In genomic region chrX:104117753-104118152, GRCh38 we compare ENCODE assay signal across 22 cellular contexts. TPM values are rescaled to one million over a fixed set of nuclear protein-coding genes. Genes with fewer than 3 reads are reported as not detected.
A peak's percentile ranks its signal among the peaks of the same experiment; 100 is the strongest.
DNase-seq lines count a peak whose midpoint lies in the region; ATAC-seq and TF ChIP-seq lines count a peak whose summit lies in the region.
"Had no signal": no experiment of that assay in that cellular context is flagged by ENCODE, and none has a peak within 500 bp of the region (broad histone marks: within the 10 kb centered on the region; RNA-seq: fewer than 3 reads in every experiment).

No MANE protein-coding gene starts in this region.

- no peaks in the 10 kb centered on the region for H3K36me3 ChIP-seq in smooth muscle cell (ENCODE audit: low read depth)
- H3K36me3 ChIP-seq: SJCRH30 had no signal

- H3K9me3 ChIP-seq in smooth muscle cell (replicated peaks; ENCODE audit: low read depth) = no peaks in the 10 kb centered on the region
- H3K9me3 ChIP-seq: SJCRH30 had no signal

- no peaks in the 10 kb centered on the region for H3K9me3 Mint-ChIP-seq in activated CD8-positive, alpha-beta T cell treated with anti-CD3 and anti-CD28 coated beads for 36 hours
- no peaks in the 10 kb centered on the region for H3K9me3 Mint-ChIP-seq in activated CD8-positive, alpha-beta T cell treated with anti-CD3 and anti-CD28 coated beads, Interleukin-2, amount 10 ng/mL, durations not matched to agents 7 days and 5 days (ENCODE audit: insufficient read depth)
- no peaks in the 10 kb centered on the region for H3K9me3 Mint-ChIP-seq in activated T-helper 17 cell treated with anti-CD3 and anti-CD28 coated beads, Interleukin-2, amount 50 U/mL, for 72 hours
- H3K9me3 Mint-ChIP-seq in memory B cell (no peaks in the 10 kb centered on the region), progenitor cell of endocrine pancreas (ENCODE audit: low read depth) (peaks cover 10% of the 10 kb centered on the region)
- H3K9me3 Mint-ChIP-seq in stimulated activated naive CD8-positive, alpha-beta T cell treated with anti-CD3 and anti-CD28 coated beads, Interleukin-15, amount 100 ng/mL, for 72 hours = no peaks in the 10 kb centered on the region
- H3K9me3 Mint-ChIP-seq: IgD-negative memory B cell had no signal

- intact Hi-C loops in activated CD8-positive, alpha-beta T cell treated with anti-CD3 and anti-CD28 coated beads for 36 hours (cut with micrococcal nuclease) = no loop called here

- H3K4me1 Mint-ChIP-seq in activated CD8-positive, alpha-beta T cell treated with anti-CD3 and anti-CD28 coated beads for 36 hours (ENCODE audit: low read depth) = peaks cover 51% of the 10 kb centered on the region
- H3K4me1 Mint-ChIP-seq in activated CD8-positive, alpha-beta T cell treated with anti-CD3 and anti-CD28 coated beads, Interleukin-2, amount 10 ng/mL, durations not matched to agents 7 days and 5 days (ENCODE audit: low read depth) = peaks cover 29% of the 10 kb centered on the region
- H3K4me1 Mint-ChIP-seq in activated T-helper 17 cell treated with anti-CD3 and anti-CD28 coated beads, Interleukin-2, amount 50 U/mL, for 72 hours = peaks cover 11% of the 10 kb centered on the region
- H3K4me1 Mint-ChIP-seq in memory B cell (peaks cover 27% of the 10 kb centered on the region), progenitor cell of endocrine pancreas (ENCODE audit: low read depth) (peaks cover 1% of the 10 kb centered on the region)
- H3K4me1 Mint-ChIP-seq in stimulated activated naive CD8-positive, alpha-beta T cell treated with anti-CD3 and anti-CD28 coated beads, Interleukin-15, amount 100 ng/mL, for 72 hours = peaks cover 56% of the 10 kb centered on the region

- no peaks in the 10 kb centered on the region for H3K36me3 Mint-ChIP-seq in activated CD8-positive, alpha-beta T cell treated with anti-CD3 and anti-CD28 coated beads for 36 hours (ENCODE audit: low read depth)
- H3K36me3 Mint-ChIP-seq in activated CD8-positive, alpha-beta T cell treated with anti-CD3 and anti-CD28 coated beads, Interleukin-2, amount 10 ng/mL, durations not matched to agents 7 days and 5 days (ENCODE audit: low read depth) = no peaks in the 10 kb centered on the region
- H3K36me3 Mint-ChIP-seq in activated T-helper 17 cell treated with anti-CD3 and anti-CD28 coated beads, Interleukin-2, amount 50 U/mL, for 72 hours (ENCODE audit: low read depth) = no peaks in the 10 kb centered on the region
- H3K36me3 Mint-ChIP-seq in memory B cell (peaks cover 2% of the 10 kb centered on the region), progenitor cell of endocrine pancreas (ENCODE audit: insufficient read depth) (no peaks in the 10 kb centered on the region)
- H3K36me3 Mint-ChIP-seq: IgD-negative memory B cell had no signal

- no peak overlapping the region for H3K4me3 ChIP-seq in smooth muscle cell
- H3K4me3 ChIP-seq: GM23248, SJCRH30 had no signal

- H2AFZ ChIP-seq in smooth muscle cell (ENCODE audit: low read depth) = no peak overlapping the region
- H2AFZ ChIP-seq: GM23248 had no signal

- ATAC-seq in activated CD8-positive, alpha-beta T cell treated with anti-CD3 and anti-CD28 coated beads for 36 hours = peak; percentile 39
- ATAC-seq in activated CD8-positive, alpha-beta T cell treated with anti-CD3 and anti-CD28 coated beads, Interleukin-2, amount 10 ng/mL, durations not matched to agents 7 days and 5 days = no peak
- ATAC-seq in activated T-helper 17 cell treated with anti-CD3 and anti-CD28 coated beads, Interleukin-2, amount 50 U/mL, for 72 hours (replicated peaks) = peak; percentile 72
- no peak for ATAC-seq in memory B cell (ENCODE audit: low read depth)
- ATAC-seq in stimulated activated naive CD8-positive, alpha-beta T cell treated with anti-CD3 and anti-CD28 coated beads, Interleukin-15, amount 100 ng/mL, for 72 hours = peak; percentile 52

- H3K27ac Mint-ChIP-seq in activated CD8-positive, alpha-beta T cell treated with anti-CD3 and anti-CD28 coated beads for 36 hours = peak overlapping the region; percentile 41
- H3K27ac Mint-ChIP-seq in activated CD8-positive, alpha-beta T cell treated with anti-CD3 and anti-CD28 coated beads, Interleukin-2, amount 10 ng/mL, durations not matched to agents 7 days and 5 days = no peak overlapping the region
- peak overlapping the region; percentile 31 for H3K27ac Mint-ChIP-seq in activated T-helper 17 cell treated with anti-CD3 and anti-CD28 coated beads, Interleukin-2, amount 50 U/mL, for 72 hours
- H3K27ac Mint-ChIP-seq in memory B cell = peak overlapping the region; percentile 8
- peak overlapping the region; percentile 46 to 87 for H3K27ac Mint-ChIP-seq in stimulated activated naive CD8-positive, alpha-beta T cell treated with anti-CD3 and anti-CD28 coated beads, Interleukin-15, amount 100 ng/mL, for 72 hours
- no peak overlapping the region for H3K27ac Mint-ChIP-seq in progenitor cell of endocrine pancreas
- H3K27ac Mint-ChIP-seq: H9, IgD-negative memory B cell had no signal

- no peak overlapping the region for H3K4me2 ChIP-seq in smooth muscle cell

- H3K4me1 ChIP-seq in smooth muscle cell (ENCODE audit: low read depth) = no peaks in the 10 kb centered on the region
- H3K4me1 ChIP-seq: SJCRH30 had no signal

- H4K20me1 ChIP-seq in smooth muscle cell (ENCODE audit: low read depth) = no peaks in the 10 kb centered on the region

- POLR2A ChIA-PET in activated CD8-positive, alpha-beta T cell treated with anti-CD3 and anti-CD28 coated beads for 36 hours (lab: Charles Lee) = no interaction called here
- POLR2A ChIA-PET in activated CD8-positive, alpha-beta T cell treated with anti-CD3 and anti-CD28 coated beads, Interleukin-2, amount 10 ng/mL, durations not matched to agents 7 days and 5 days (lab: Charles Lee) = no interaction called here

- H3K27me3 ChIP-seq in smooth muscle cell (ENCODE audit: low read depth) = no peaks in the 10 kb centered on the region
- H3K27me3 ChIP-seq: SJCRH30 had no signal

- no peak for DNase-seq in activated CD8-positive, alpha-beta T cell treated with anti-CD3 and anti-CD28 coated beads for 36 hours
- DNase-seq in activated CD8-positive, alpha-beta T cell treated with anti-CD3 and anti-CD28 coated beads, Interleukin-2, amount 10 ng/mL, durations not matched to agents 7 days and 5 days = no peak
- DNase-seq in memory B cell (ENCODE audit: low spot score in 2 of 2) = no peak
- no peak for DNase-seq in stimulated activated naive CD8-positive, alpha-beta T cell treated with anti-CD3 and anti-CD28 coated beads, Interleukin-15, amount 100 ng/mL, for 72 hours
- no peak for DNase-seq in SKM-1 (lab: John Stamatoyannopoulos, UW; ENCODE audit: unreplicated experiment)
- no peak for DNase-seq in smooth muscle cell (lab: John Stamatoyannopoulos, UW; ENCODE audit: unreplicated experiment)
- DNase-seq in progenitor cell of endocrine pancreas (ENCODE audit: low spot score, unreplicated experiment) = no peak
- DNase-seq: 8988T, DMS53, GDM1, GM23248, H9, MV-4-11, NCI-H1105 treated with DMSO at 0.1 percent for 48 hours, NCI-H2029 treated with DMSO at 0.1 percent for 48 hours, NCI-H226, NCI-H510A treated with DMSO at 0.1 percent for 48 hours, NCI-H748 treated with DMSO at 0.1 percent for 48 hours, SJCRH30 had no signal

- H3K4me3 Mint-ChIP-seq in activated CD8-positive, alpha-beta T cell treated with anti-CD3 and anti-CD28 coated beads for 36 hours = no peak overlapping the region
- H3K4me3 Mint-ChIP-seq in activated CD8-positive, alpha-beta T cell treated with anti-CD3 and anti-CD28 coated beads, Interleukin-2, amount 10 ng/mL, durations not matched to agents 7 days and 5 days = no peak overlapping the region
- H3K4me3 Mint-ChIP-seq in activated T-helper 17 cell treated with anti-CD3 and anti-CD28 coated beads, Interleukin-2, amount 50 U/mL, for 72 hours = peak overlapping the region; percentile 16
- no peak overlapping the region for H3K4me3 Mint-ChIP-seq in memory B cell
- H3K4me3 Mint-ChIP-seq in stimulated activated naive CD8-positive, alpha-beta T cell treated with anti-CD3 and anti-CD28 coated beads, Interleukin-15, amount 100 ng/mL, for 72 hours = peak overlapping the region; percentile 58 to 62
- no peak overlapping the region for H3K4me3 Mint-ChIP-seq in progenitor cell of endocrine pancreas (ENCODE audit: low read depth)

- H3F3A ChIP-seq in smooth muscle cell (ENCODE audit: low read depth) = no peaks in the 10 kb centered on the region

- CTCF ChIA-PET in activated CD8-positive, alpha-beta T cell treated with anti-CD3 and anti-CD28 coated beads for 36 hours (lab: Charles Lee) = interaction anchor here (1.3 kb wide), 1 partner anchor 18 kb away, joined by 4 read pairs; no protein-coding TSS in a partner anchor
- CTCF ChIA-PET in activated CD8-positive, alpha-beta T cell treated with anti-CD3 and anti-CD28 coated beads, Interleukin-2, amount 10 ng/mL, durations not matched to agents 7 days and 5 days (lab: Charles Lee) = interaction anchor here (1.2 kb wide), 1 partner anchor 18 kb away, joined by 4 read pairs; no protein-coding TSS in a partner anchor

- H3K27ac ChIP-seq in smooth muscle cell (ENCODE audit: low read depth) = no peak overlapping the region
- H3K27ac ChIP-seq: C4-2B, GM23248, SJCRH30 had no signal

- H3K79me2 ChIP-seq in smooth muscle cell (ENCODE audit: low read depth) = no peaks in the 10 kb centered on the region

- H3K9ac ChIP-seq in smooth muscle cell (ENCODE audit: low read depth) = no peak overlapping the region
- H3K9ac ChIP-seq: GM23248 had no signal

- no peaks in the 10 kb centered on the region for H3K27me3 Mint-ChIP-seq in activated CD8-positive, alpha-beta T cell treated with anti-CD3 and anti-CD28 coated beads for 36 hours
- H3K27me3 Mint-ChIP-seq in activated CD8-positive, alpha-beta T cell treated with anti-CD3 and anti-CD28 coated beads, Interleukin-2, amount 10 ng/mL, durations not matched to agents 7 days and 5 days (ENCODE audit: low read depth) = no peaks in the 10 kb centered on the region
- H3K27me3 Mint-ChIP-seq in activated T-helper 17 cell treated with anti-CD3 and anti-CD28 coated beads, Interleukin-2, amount 50 U/mL, for 72 hours = no peaks in the 10 kb centered on the region
- H3K27me3 Mint-ChIP-seq in memory B cell = no peaks in the 10 kb centered on the region
- H3K27me3 Mint-ChIP-seq in stimulated activated naive CD8-positive, alpha-beta T cell treated with anti-CD3 and anti-CD28 coated beads, Interleukin-15, amount 100 ng/mL, for 72 hours = no peaks in the 10 kb centered on the region
- H3K27me3 Mint-ChIP-seq in progenitor cell of endocrine pancreas = no peaks in the 10 kb centered on the region

- no peak for TF ChIP-seq CTCF in activated CD8-positive, alpha-beta T cell treated with anti-CD3 and anti-CD28 coated beads for 36 hours (IDR thresholded peaks at IDR 0.05)
- TF ChIP-seq CTCF in smooth muscle cell (IDR thresholded peaks at IDR 0.05; ENCODE audit: borderline replicate concordance, insufficient read depth, poor library complexity, severe bottlenecking) (no peak), progenitor cell of endocrine pancreas (IDR thresholded peaks at IDR 0.05; ENCODE audit: unreplicated experiment) (no peak)

RNA-seq across cellular contexts. Expression of gene ZCCHC18, which starts 5.4 kb away (rescaled TPM):
- 1 to 10 TPM; 1.5 to 2.6 TPM for total RNA-seq in activated CD8-positive, alpha-beta T cell treated with anti-CD3 and anti-CD28 coated beads for 36 hours
- 1 to 10 TPM; 2.2 to 3.8 TPM for total RNA-seq in activated CD8-positive, alpha-beta T cell treated with anti-CD3 and anti-CD28 coated beads, Interleukin-2, amount 10 ng/mL, durations not matched to agents 7 days and 5 days
- total RNA-seq in activated T-helper 17 cell treated with anti-CD3 and anti-CD28 coated beads, Interleukin-2, amount 50 U/mL, for 72 hours = 1 to 10 TPM; 1.6 to 2.0 TPM
- total RNA-seq in smooth muscle cell (1.3 TPM in 1 of 2 replicates, not detected in the other), progenitor cell of endocrine pancreas (5.1 and 5.9 TPM in 2 replicates)
- polyA plus RNA-seq in smooth muscle cell = 1.5 and 1.7 TPM in 2 replicates
- total RNA-seq: GM23248 had no signal

RNA-seq across cellular contexts. Expression of gene SLC25A53, which starts 39.1 kb away (rescaled TPM):
- 1 to 10 TPM; 4.4 to 4.7 TPM for total RNA-seq in activated CD8-positive, alpha-beta T cell treated with anti-CD3 and anti-CD28 coated beads for 36 hours
- total RNA-seq in activated CD8-positive, alpha-beta T cell treated with anti-CD3 and anti-CD28 coated beads, Interleukin-2, amount 10 ng/mL, durations not matched to agents 7 days and 5 days = 1 to 10 TPM; 8.7 to 8.9 TPM
- 1 to 10 TPM; 6.1 to 8.7 TPM for total RNA-seq in activated T-helper 17 cell treated with anti-CD3 and anti-CD28 coated beads, Interleukin-2, amount 50 U/mL, for 72 hours
- total RNA-seq in smooth muscle cell (0.18 and 8.9 TPM in 2 replicates), progenitor cell of endocrine pancreas (9.9 and 10.0 TPM in 2 replicates)
- 2.0 and 3.4 TPM in 2 replicates for polyA plus RNA-seq in smooth muscle cell

RNA-seq across cellular contexts. Expression of gene TMSB15C, which starts 41.7 kb away (rescaled TPM):
- total RNA-seq in activated CD8-positive, alpha-beta T cell treated with anti-CD3 and anti-CD28 coated beads for 36 hours = 1 to 10 TPM; 2.0 to 3.9 TPM
- total RNA-seq in activated CD8-positive, alpha-beta T cell treated with anti-CD3 and anti-CD28 coated beads, Interleukin-2, amount 10 ng/mL, durations not matched to agents 7 days and 5 days = 1 to 10 TPM; 4.8 to 6.1 TPM
- 1 to 10 TPM; 5.1 to 5.4 TPM for total RNA-seq in activated T-helper 17 cell treated with anti-CD3 and anti-CD28 coated beads, Interleukin-2, amount 50 U/mL, for 72 hours
- total RNA-seq in smooth muscle cell (0.63 and 6.3 TPM in 2 replicates), progenitor cell of endocrine pancreas (15.5 and 17.3 TPM in 2 replicates)
- polyA plus RNA-seq in smooth muscle cell = 1.1 TPM in 2 replicates

RNA-seq across cellular contexts. Expression of gene FAM199X, which starts 48.5 kb away (rescaled TPM):
- total RNA-seq in activated CD8-positive, alpha-beta T cell treated with anti-CD3 and anti-CD28 coated beads for 36 hours = 1 to 10 TPM; 6.9 to 8.0 TPM
- 10 to 100 TPM; 11.6 to 12.7 TPM for total RNA-seq in activated CD8-positive, alpha-beta T cell treated with anti-CD3 and anti-CD28 coated beads, Interleukin-2, amount 10 ng/mL, durations not matched to agents 7 days and 5 days
- total RNA-seq in activated T-helper 17 cell treated with anti-CD3 and anti-CD28 coated beads, Interleukin-2, amount 50 U/mL, for 72 hours = 1 to 10 TPM; 9.6 TPM
- total RNA-seq in smooth muscle cell = 16.2 and 19.6 TPM in 2 replicates
- 4.1 and 5.3 TPM in 2 replicates for polyA plus RNA-seq in smooth muscle cell
- 23.2 TPM in 2 replicates for total RNA-seq in progenitor cell of endocrine pancreas

Comparison
In these comparisons a context has a peak if more than half of its experiments do, and no peak if none do; other contexts are left out.
1. ATAC-seq: peak in activated CD8-positive, alpha-beta T cell treated with anti-CD3 and anti-CD28 coated beads for 36 hours (single experiment), activated T-helper 17 cell treated with anti-CD3 and anti-CD28 coated beads, Interleukin-2, amount 50 U/mL, for 72 hours (single experiment) and stimulated activated naive CD8-positive, alpha-beta T cell treated with anti-CD3 and anti-CD28 coated beads, Interleukin-15, amount 100 ng/mL, for 72 hours (single experiment); none in activated CD8-positive, alpha-beta T cell treated with anti-CD3 and anti-CD28 coated beads, Interleukin-2, amount 10 ng/mL, durations not matched to agents 7 days and 5 days (single experiment) and memory B cell (single experiment).
2. H3K27ac Mint-ChIP-seq: peak in activated CD8-positive, alpha-beta T cell treated with anti-CD3 and anti-CD28 coated beads for 36 hours (single experiment), activated T-helper 17 cell treated with anti-CD3 and anti-CD28 coated beads, Interleukin-2, amount 50 U/mL, for 72 hours (single experiment), memory B cell (single experiment) and stimulated activated naive CD8-positive, alpha-beta T cell treated with anti-CD3 and anti-CD28 coated beads, Interleukin-15, amount 100 ng/mL, for 72 hours (2 of 2); none in activated CD8-positive, alpha-beta T cell treated with anti-CD3 and anti-CD28 coated beads, Interleukin-2, amount 10 ng/mL, durations not matched to agents 7 days and 5 days (single experiment) and progenitor cell of endocrine pancreas (single experiment).
3. H3K4me3 Mint-ChIP-seq: peak in activated T-helper 17 cell treated with anti-CD3 and anti-CD28 coated beads, Interleukin-2, amount 50 U/mL, for 72 hours (single experiment) and stimulated activated naive CD8-positive, alpha-beta T cell treated with anti-CD3 and anti-CD28 coated beads, Interleukin-15, amount 100 ng/mL, for 72 hours (2 of 2); none in activated CD8-positive, alpha-beta T cell treated with anti-CD3 and anti-CD28 coated beads for 36 hours (single experiment), activated CD8-positive, alpha-beta T cell treated with anti-CD3 and anti-CD28 coated beads, Interleukin-2, amount 10 ng/mL, durations not matched to agents 7 days and 5 days (single experiment), memory B cell (single experiment) and progenitor cell of endocrine pancreas (single experiment).